15 cellular contexts compared by ENCODE assay signal in genomic region chr13:110485604-110486003, GRCh38.
DNase-seq lines count a peak whose midpoint lies in the region; ATAC-seq and FAIRE-seq lines count a peak whose summit lies in the region.
"Had no signal": no experiment of that assay in that cellular context is flagged by ENCODE, and none has a peak within 500 bp of the region (broad histone marks: within the 10 kb centered on the region; RNA-seq: fewer than 3 reads in every experiment).

No MANE protein-coding gene starts in this region.

- H3K4me3 ChIP-seq in HUES6 (ENCODE audit: low read depth, low read length) (peak overlapping the region; percentile 13; the same call in 1 of the 2 replicates), GM23248 (no peak overlapping the region)
- H3K4me3 ChIP-seq: skin epidermis had no signal

- no peaks in the 10 kb centered on the region for H3K79me2 ChIP-seq in GM23248 (ENCODE audit: insufficient read depth)

- H3K27me3 ChIP-seq in HUES6 (ENCODE audit: control insufficient read depth, insufficient read depth, low read length) (no peaks in the 10 kb centered on the region), GM23248 (replicated peaks; ENCODE audit: insufficient read depth) (no peaks in the 10 kb centered on the region)

- peak overlapping the region; percentile 96 for H3K27ac ChIP-seq in HUES6 (ENCODE audit: low read depth, low read length)
- H3K27ac ChIP-seq in GM23248: no peak overlapping the region
- H3K27ac ChIP-seq: skin epidermis had no signal

- H3K9me3 ChIP-seq in HUES6 (ENCODE audit: control insufficient read depth, insufficient read depth, low read depth, low read length) (no peaks in the 10 kb centered on the region), GM23248 (ENCODE audit: low read depth) (no peaks in the 10 kb centered on the region)

- ATAC-seq in GM21825 (IDR thresholded peaks at IDR 0.05; ENCODE audit: unreplicated experiment): no peak

- no peaks in the 10 kb centered on the region for H4K20me1 ChIP-seq in GM23248 (ENCODE audit: insufficient read depth)

- H3K9me2 ChIP-seq in GM23248 (ENCODE audit: insufficient read depth): no peaks in the 10 kb centered on the region

- peak; percentile 87 for DNase-seq in astrocyte of the hippocampus (ENCODE audit: low read depth, low spot score)
- peak; percentile 99 for DNase-seq in islet precursor cell
- DNase-seq in urothelium cell line (ENCODE audit: low spot score): peak; percentile 86
- no peak for DNase-seq in GM23248
- no peak for DNase-seq in germinal center (ENCODE audit: low spot score)
- DNase-seq: activated CD4-positive, alpha-beta memory T cell treated with anti-CD3 and anti-CD28 coated beads, Interleukin-2, amount 10 ng/mL, durations not matched to agents 7 days and 5 days; C1 segment of cervical spinal cord; DMS79 treated with DMSO at 0.1 percent for 48 hours; KBM-7; NCI-H1105 treated with DMSO at 0.1 percent for 48 hours; NCI-H446; stimulated activated naive CD4-positive, alpha-beta T cell treated with Interleukin-2 at 50 U/mL for 16 hours had no signal

- peaks cover 60% of the 10 kb centered on the region for H3K36me3 ChIP-seq in HUES6 (ENCODE audit: control insufficient read depth, insufficient read depth, low read length)
- H3K36me3 ChIP-seq in GM23248 (ENCODE audit: low read depth): no peaks in the 10 kb centered on the region

- H3K4me2 ChIP-seq in GM23248 (ENCODE audit: unreplicated experiment): no peak overlapping the region

- H2AFZ ChIP-seq in GM23248: no peak overlapping the region

- no peaks in the 10 kb centered on the region for H3F3A ChIP-seq in GM23248 (ENCODE audit: insufficient read depth)

- no peak for FAIRE-seq in urothelium cell line (lab: Jason Lieb, UNC)

- in situ Hi-C loops in GM23248 (cut with MboI): no loop called here

- peak overlapping the region; percentile 95 for H3K9ac ChIP-seq in HUES6 (ENCODE audit: low read length)
- no peak overlapping the region for H3K9ac ChIP-seq in GM23248

- H3K4me1 ChIP-seq in HUES6 (ENCODE audit: control insufficient read depth, insufficient read depth, low read length): peaks cover 39% of the 10 kb centered on the region
- H3K4me1 ChIP-seq in GM23248 (ENCODE audit: insufficient read depth): no peaks in the 10 kb centered on the region

- 68 to 71% methylated on average over 9 of the region's 9 CpGs for WGBS in GM23248 (ENCODE audit: low coverage in 1 of 2, low lambda C conversion rate in 2 of 2, missing lambda C conversion rate in 2 of 2), 2 experiments

Comparison
In these comparisons a context has a peak if more than half of its experiments do, and no peak if none do; other contexts are left out.
1. DNase-seq: peak in astrocyte of the hippocampus (single experiment), islet precursor cell (single experiment) and urothelium cell line (single experiment); none in GM23248 (single experiment) and germinal center (single experiment).